In genomic region chr1:228977307-228977706, GRCh38 we compare ENCODE assay signal across 18 cellular contexts.
DNase-seq lines count a peak whose midpoint lies in the region; ATAC-seq, FAIRE-seq and TF ChIP-seq lines count a peak whose summit lies in the region.
"Had no signal": no experiment of that assay in that cellular context is flagged by ENCODE, and none has a peak within 500 bp of the region (broad histone marks: within the 10 kb centered on the region; RNA-seq: fewer than 3 reads in every experiment).

No MANE protein-coding gene starts in this region.

- 86% methylated on average over 7 of the region's 8 CpGs; no CpG with 5 or more reads in 1 of the 2 experiments for WGBS in H1 (ENCODE audit: extremely low coverage in 1 of 2, insufficient coverage in 1 of 2, insufficient read length in 1 of 2, insufficient replicate concordance in 2 of 2, low coverage in 1 of 2, low lambda C conversion rate in 2 of 2, missing lambda C conversion rate in 1 of 2), 2 experiments

- no peak for ATAC-seq in activated CD8-positive, alpha-beta memory T cell treated with anti-CD3 and anti-CD28 coated beads, Interleukin-2, amount 10 ng/mL, durations not matched to agents 7 days and 5 days
- ATAC-seq: CD8-positive, alpha-beta T cell; HepG2 had no signal

- no peak overlapping the region for H2BK120ac ChIP-seq in H1 (replicated peaks; ENCODE audit: low read depth, low read length)

- no peak overlapping the region for H3K18ac ChIP-seq in H1 (ENCODE audit: extremely low read depth, low read length)

- H3K4me1 ChIP-seq in H1 (replicated peaks in 1 of 4; ENCODE audit: control insufficient read depth in 3 of 4, insufficient read depth in 4 of 4, low read length in 3 of 4) (peaks cover 0 to 12% (median 7%) of the 10 kb centered on the region in 4 experiments; a peak in 5 of 7 replicates), vagina (peaks cover 12% of the 10 kb centered on the region)
- H3K4me1 ChIP-seq: HAP-1 had no signal

- H3K4ac ChIP-seq in H1 (replicated peaks; ENCODE audit: insufficient read length, low read depth, low read length), result no peak overlapping the region

- H3K56ac ChIP-seq in H1 (replicated peaks; ENCODE audit: insufficient read length, low read depth, low read length), result peak overlapping the region; percentile 77

- no peak for TF ChIP-seq RAD21 in H1 (IDR thresholded peaks at IDR 0.05 in 1 of 2, conservative IDR thresholded peaks at IDR 0.05 in 1 of 2; ENCODE audit: low read depth in 2 of 2, low read length in 2 of 2)

- TF ChIP-seq CTCF in H1 (IDR thresholded peaks at IDR 0.05; ENCODE audit: control extremely low read depth in 1 of 3, insufficient read depth in 1 of 3, low read depth in 1 of 3, low read length in 3 of 3) (no peak), mesothelial cell of epicardium (IDR thresholded peaks at IDR 0.05; ENCODE audit: unreplicated experiment) (no peak), vagina (IDR thresholded peaks at IDR 0.05) (no peak)

- TF ChIP-seq EP300 in H1 (IDR thresholded peaks at IDR 0.05; ENCODE audit: borderline replicate concordance in 1 of 2, low read depth in 2 of 2, low read length in 2 of 2), result no peak

- no peak for FAIRE-seq in H1 (lab: Jason Lieb, UNC)
- FAIRE-seq: D721Med, HepG2 had no signal

- H4K8ac ChIP-seq in H1 (ENCODE audit: extremely low read depth, insufficient read depth, low read length), result no peak overlapping the region

- H3K9ac ChIP-seq in H1 (replicated peaks in 1 of 4; ENCODE audit: extremely low read depth in 1 of 4, low read depth in 3 of 4, low read length in 3 of 4), result no peak overlapping the region

- H3K36me3 Mint-ChIP-seq in activated CD8-positive, alpha-beta memory T cell treated with anti-CD3 and anti-CD28 coated beads, Interleukin-2, amount 10 ng/mL, durations not matched to agents 7 days and 5 days, result no peaks in the 10 kb centered on the region
- H3K36me3 Mint-ChIP-seq in mesothelial cell of epicardium, result no peaks in the 10 kb centered on the region
- no peaks in the 10 kb centered on the region for H3K36me3 Mint-ChIP-seq in immature natural killer cell
- H3K36me3 Mint-ChIP-seq: CD14-positive monocyte; CD8-positive, alpha-beta T cell had no signal

- H4K5ac ChIP-seq in H1 (ENCODE audit: insufficient read length, low read depth, low read length), result no peak overlapping the region

- H3K27me3 Mint-ChIP-seq in activated CD8-positive, alpha-beta memory T cell treated with anti-CD3 and anti-CD28 coated beads, Interleukin-2, amount 10 ng/mL, durations not matched to agents 7 days and 5 days, result peaks cover 2% of the 10 kb centered on the region
- no peaks in the 10 kb centered on the region for H3K27me3 Mint-ChIP-seq in mesothelial cell of epicardium (ENCODE audit: low read depth)
- peaks cover 0 to 5% (median 0%) of the 10 kb centered on the region in 3 donors for H3K27me3 Mint-ChIP-seq in immature natural killer cell (ENCODE audit: low read depth in 3 of 3)

- TF ChIP-seq POLR2A in H1 (IDR thresholded peaks at IDR 0.05; ENCODE audit: control extremely low read depth in 1 of 2, low read depth in 2 of 2, low read length in 2 of 2), result no peak
- no peak for TF ChIP-seq POLR2A in vagina (IDR thresholded peaks at IDR 0.05)

- H3K36me3 ChIP-seq in H1 (ENCODE audit: control insufficient read depth in 2 of 4, insufficient read depth in 4 of 4, low read length in 3 of 4) (no peaks in the 10 kb centered on the region), vagina (no peaks in the 10 kb centered on the region)
- H3K36me3 ChIP-seq: HAP-1 had no signal

- no peak overlapping the region for H4K91ac ChIP-seq in H1 (replicated peaks; ENCODE audit: insufficient read length, low read length)

- peaks cover 0 to 2% of the 10 kb centered on the region in 2 experiments for H4K20me1 ChIP-seq in H1 (replicated peaks in 1 of 2; ENCODE audit: control insufficient read depth in 1 of 2, insufficient read depth in 2 of 2, low read length in 2 of 2)

- CTCF ChIA-PET in activated CD8-positive, alpha-beta memory T cell treated with anti-CD3 and anti-CD28 coated beads, Interleukin-2, amount 10 ng/mL, durations not matched to agents 7 days and 5 days (lab: Charles Lee), result no interaction called here
- CTCF ChIA-PET in H1 (lab: Charles Lee; ENCODE audit: partially characterized antibody), result interaction anchor here (1.4 kb wide), 1 partner anchor 9 kb away, joined by 6 read pairs; no protein-coding TSS in a partner anchor

- no peaks in the 10 kb centered on the region for H3K79me2 ChIP-seq in H1 (ENCODE audit: control insufficient read depth in 1 of 2, insufficient read depth in 2 of 2, low read length in 2 of 2)

- POLR2A ChIA-PET in H1 (lab: Charles Lee; ENCODE audit: partially characterized antibody), result no interaction called here

- H3K23me2 ChIP-seq in H1 (ENCODE audit: low read depth, low read length), result peaks cover 9% of the 10 kb centered on the region; the same call in 1 of the 2 replicates

- no peak overlapping the region for H3K23ac ChIP-seq in H1 (ENCODE audit: insufficient read length)

- H2BK5ac ChIP-seq in H1 (ENCODE audit: low read depth, low read length), result no peak overlapping the region

- H3K27me3 ChIP-seq in H1 (replicated peaks in 1 of 4; ENCODE audit: control insufficient read depth in 3 of 4, extremely low read depth in 1 of 4, insufficient read depth in 3 of 4, low read length in 3 of 4) (no peaks in the 10 kb centered on the region), vagina (no peaks in the 10 kb centered on the region)

- no peak overlapping the region for H3K4me2 ChIP-seq in H1 (ENCODE audit: insufficient read depth in 1 of 2, low read depth in 2 of 2, low read length in 2 of 2)

- no peak overlapping the region for H3K27ac ChIP-seq in H1 (ENCODE audit: low read depth, low read length)
- H3K27ac ChIP-seq in vagina, result no peak overlapping the region
- H3K27ac ChIP-seq: 22Rv1 had no signal

- no peak overlapping the region for H3K14ac ChIP-seq in H1 (ENCODE audit: insufficient read length)

- DNase-seq in activated CD8-positive, alpha-beta memory T cell treated with anti-CD3 and anti-CD28 coated beads, Interleukin-2, amount 10 ng/mL, durations not matched to agents 7 days and 5 days, result peak; percentile 33
- DNase-seq in activated CD8-positive, alpha-beta memory T cell treated with anti-CD3 and anti-CD28 coated beads, Interleukin-2, amount 50 U/mL, for 4 hours, result no peak
- no peak for DNase-seq in H1 (ENCODE audit: low read depth in 1 of 2, low spot score in 2 of 2)
- no peak for DNase-seq in mesothelial cell of epicardium (ENCODE audit: low spot score in 2 of 2, unreplicated experiment in 2 of 2)
- DNase-seq in vagina (ENCODE audit: extremely low spot score in 2 of 2), result peak; percentile 44 to 61
- DNase-seq in MV-4-11 (lab: John Stamatoyannopoulos, UW), result no peak
- DNase-seq in immature natural killer cell, result no peak
- no peak for DNase-seq in NCI-H2227 treated with DMSO at 0.1 percent for 48 hours (lab: John Stamatoyannopoulos, UW)
- DNase-seq: CD8-positive, alpha-beta T cell; COR-L47; DND-41; GDM1; HFFc6 had no signal

- no peak overlapping the region for H3K4me3 ChIP-seq in H1 (ENCODE audit: extremely low read depth in 1 of 4, insufficient read depth in 2 of 4, low read depth in 3 of 4, low read length in 4 of 4)
- H3K4me3 ChIP-seq in vagina, result no peak overlapping the region
- H3K4me3 ChIP-seq: HAP-1 had no signal

- no peaks in the 10 kb centered on the region for H3K4me1 Mint-ChIP-seq in activated CD8-positive, alpha-beta memory T cell treated with anti-CD3 and anti-CD28 coated beads, Interleukin-2, amount 10 ng/mL, durations not matched to agents 7 days and 5 days
- H3K4me1 Mint-ChIP-seq in mesothelial cell of epicardium (peaks cover 39% of the 10 kb centered on the region), immature natural killer cell (no peaks in the 10 kb centered on the region)

- H3K79me1 ChIP-seq in H1 (ENCODE audit: low read depth, low read length), result no peaks in the 10 kb centered on the region

- H3K9me3 ChIP-seq in H1 (ENCODE audit: insufficient read depth in 2 of 2, low read depth in 1 of 2, low read length in 1 of 2), result no peaks in the 10 kb centered on the region
- H3K9me3 ChIP-seq in vagina, result no peaks in the 10 kb centered on the region
- H3K9me3 ChIP-seq: HAP-1 had no signal

- H3K9me3 Mint-ChIP-seq in activated CD8-positive, alpha-beta memory T cell treated with anti-CD3 and anti-CD28 coated beads, Interleukin-2, amount 10 ng/mL, durations not matched to agents 7 days and 5 days (ENCODE audit: low read depth), result no peaks in the 10 kb centered on the region
- H3K9me3 Mint-ChIP-seq in mesothelial cell of epicardium (no peaks in the 10 kb centered on the region), immature natural killer cell (no peaks in the 10 kb centered on the region)
- H3K9me3 Mint-ChIP-seq: CD14-positive monocyte; CD8-positive, alpha-beta T cell had no signal

- H3K27ac Mint-ChIP-seq in activated CD8-positive, alpha-beta memory T cell treated with anti-CD3 and anti-CD28 coated beads, Interleukin-2, amount 10 ng/mL, durations not matched to agents 7 days and 5 days, result no peak overlapping the region
- H3K27ac Mint-ChIP-seq in mesothelial cell of epicardium (peak overlapping the region; percentile 7), immature natural killer cell (no peak overlapping the region)
- H3K27ac Mint-ChIP-seq: CD8-positive, alpha-beta T cell; HFFc6 had no signal

- intact Hi-C loops in vagina (cut with DNase I), result no loop called here

- no peak overlapping the region for H2AFZ ChIP-seq in H1 (ENCODE audit: low read length)

- H2BK12ac ChIP-seq in H1 (ENCODE audit: low read depth, low read length), result no peak overlapping the region

- H2AK5ac ChIP-seq in H1 (ENCODE audit: low read depth, low read length), result no peak overlapping the region

- H2BK15ac ChIP-seq in H1 (ENCODE audit: low read length), result no peak overlapping the region

- no peak overlapping the region for H3K4me3 Mint-ChIP-seq in activated CD8-positive, alpha-beta memory T cell treated with anti-CD3 and anti-CD28 coated beads, Interleukin-2, amount 10 ng/mL, durations not matched to agents 7 days and 5 days
- H3K4me3 Mint-ChIP-seq in mesothelial cell of epicardium (no peak overlapping the region), immature natural killer cell (no peak overlapping the region)
- H3K4me3 Mint-ChIP-seq: CD14-positive monocyte; CD8-positive, alpha-beta T cell; HFFc6 had no signal

- no peak overlapping the region for H2BK20ac ChIP-seq in H1 (ENCODE audit: low read length)

TF ChIP-seq in H1, 55 proteins besides CTCF, POLR2A, EP300 and RAD21 (continues in another document):
- TF ChIP-seq SUZ12 (IDR thresholded peaks at IDR 0.05; ENCODE audit: low read length) (no peak), USF2 (IDR thresholded peaks at IDR 0.05; ENCODE audit: low read length) (no peak)

Comparison
In these comparisons a context has a peak if more than half of its experiments do, and no peak if none do; other contexts are left out.
1. DNase-seq: peak in activated CD8-positive, alpha-beta memory T cell treated with anti-CD3 and anti-CD28 coated beads, Interleukin-2, amount 10 ng/mL, durations not matched to agents 7 days and 5 days (single experiment) and vagina (2 of 2); none in activated CD8-positive, alpha-beta memory T cell treated with anti-CD3 and anti-CD28 coated beads, Interleukin-2, amount 50 U/mL, for 4 hours (single experiment), H1 (0 of 2), mesothelial cell of epicardium (0 of 2), MV-4-11 (single experiment), immature natural killer cell (0 of 3) and NCI-H2227 treated with DMSO at 0.1 percent for 48 hours (single experiment).